In genomic region chr7:123432601-123433000, GRCh38 we compare ENCODE assay signal across 23 cellular contexts.
DNase-seq lines count a peak whose midpoint lies in the region; ATAC-seq and TF ChIP-seq lines count a peak whose summit lies in the region.
"Had no signal": no experiment of that assay in that cellular context is flagged by ENCODE, and none has a peak within 500 bp of the region (broad histone marks: within the 10 kb centered on the region; RNA-seq: fewer than 3 reads in every experiment).

No MANE protein-coding gene starts in this region.

- no peaks in the 10 kb centered on the region for H3K36me3 Mint-ChIP-seq in MCF 10A (ENCODE audit: insufficient read depth, unreplicated experiment)
- H3K36me3 Mint-ChIP-seq: IgD-negative memory B cell had no signal

- intact Hi-C loops in MCF 10A (cut with micrococcal nuclease) (no loop called here), breast epithelium (cut with DNase I; ENCODE audit: low total_unique reads) (no loop called here)

- peaks cover 0 to 3% of the 10 kb centered on the region in 2 donors for H3K9me3 ChIP-seq in breast epithelium
- H3K9me3 ChIP-seq: SJSA1 had no signal

- TF ChIP-seq CTCF in MCF 10A (IDR thresholded peaks at IDR 0.05; ENCODE audit: unreplicated experiment) = no peak
- TF ChIP-seq CTCF in breast epithelium (IDR thresholded peaks at IDR 0.05) = no peak

- no peaks in the 10 kb centered on the region for H3K4me1 Mint-ChIP-seq in MCF 10A (ENCODE audit: insufficient read depth, unreplicated experiment)
- H3K4me1 Mint-ChIP-seq: IgD-negative memory B cell had no signal

- no peak overlapping the region for H3K4me3 ChIP-seq in breast epithelium
- H3K4me3 ChIP-seq: GM12878, PC-9, SJSA1 had no signal

- POLR2A ChIA-PET in MCF 10A (lab: Yijun Ruan, JAX) = interaction anchor here (0.8 kb wide), 1 partner anchor 122 kb away, joined by 3 read pairs; no protein-coding TSS in a partner anchor
- POLR2A ChIA-PET in HEK293T (lab: Yijun Ruan, JAX) = no interaction called here

- no peak overlapping the region for H3K27ac Mint-ChIP-seq in MCF 10A (ENCODE audit: low read depth, unreplicated experiment)
- H3K27ac Mint-ChIP-seq: CD4-positive, alpha-beta T cell; IgD-negative memory B cell had no signal

- no peaks in the 10 kb centered on the region for H3K27me3 ChIP-seq in breast epithelium
- H3K27me3 ChIP-seq: SJSA1 had no signal

- CTCF ChIA-PET in MCF 10A (lab: Yijun Ruan, JAX) = no interaction called here
- CTCF ChIA-PET in HEK293T (lab: Yijun Ruan, JAX) = no interaction called here

- no peak for TF ChIP-seq POLR2A in breast epithelium (IDR thresholded peaks at IDR 0.05)

- DNase-seq in MCF 10A (ENCODE audit: unreplicated experiment) (peak; percentile 28), breast epithelium (ENCODE audit: low spot score in 2 of 2) (no peak), RKO (ENCODE audit: low spot score) (peak; percentile 30), epithelial cell of prostate (ENCODE audit: low read depth, low spot score) (peak; percentile 16), NK-92 (lab: John Stamatoyannopoulos, UW; ENCODE audit: unreplicated experiment) (no peak), HEK293T (ENCODE audit: extremely low spot score) (no peak)
- DNase-seq: Calu3; CD4-positive, alpha-beta T cell; EL; H7; Karpas-422; NCI-H1092 treated with DMSO at 0.1 percent for 48 hours; NCI-H146; NCI-H2029 treated with DMSO at 0.1 percent for 48 hours; NCI-H446 treated with DMSO at 0.1 percent for 48 hours; NCI-H748 treated with DMSO at 0.1 percent for 48 hours had no signal

- H3K27ac ChIP-seq in breast epithelium (no peak overlapping the region), epithelial cell of prostate (no peak overlapping the region)
- H3K27ac ChIP-seq: HL-60, PC-9, SJSA1 had no signal

- no peaks in the 10 kb centered on the region for H3K36me3 ChIP-seq in breast epithelium

- ATAC-seq in GM18511 (IDR thresholded peaks at IDR 0.05; ENCODE audit: unreplicated experiment) (no peak), GM21723 (IDR thresholded peaks at IDR 0.05; ENCODE audit: unreplicated experiment) (no peak)
- ATAC-seq: GM12878 had no signal

- no peaks in the 10 kb centered on the region for H3K27me3 Mint-ChIP-seq in MCF 10A (ENCODE audit: insufficient read depth, unreplicated experiment)
- H3K27me3 Mint-ChIP-seq: CD4-positive, alpha-beta T cell; IgD-negative memory B cell had no signal

- BruUV-seq in MCF 10A (replicated peaks; lab: Mats Ljungman, UMichigan) = no TSS peak

- H3K9me3 Mint-ChIP-seq in MCF 10A (ENCODE audit: unreplicated experiment) = no peaks in the 10 kb centered on the region
- H3K9me3 Mint-ChIP-seq: CD4-positive, alpha-beta T cell; IgD-negative memory B cell had no signal

- H3K4me1 ChIP-seq in breast epithelium = no peaks in the 10 kb centered on the region

- H3K4me3 Mint-ChIP-seq in MCF 10A (ENCODE audit: unreplicated experiment) = no peak overlapping the region
- H3K4me3 Mint-ChIP-seq: CD4-positive, alpha-beta T cell; IgD-negative memory B cell had no signal

TF ChIP-seq in HEK293T, 16 proteins besides CTCF, POLR2A, EP300 and RAD21:
- TF ChIP-seq BHLHE40 (IDR thresholded peaks at IDR 0.05; ENCODE audit: borderline replicate concordance) (no peak), NFRKB (IDR thresholded peaks at IDR 0.05) (no peak), HDGF (IDR thresholded peaks at IDR 0.05; ENCODE audit: borderline replicate concordance) (no peak)

Comparison
In these comparisons a context has a peak if more than half of its experiments do, and no peak if none do; other contexts are left out.
1. DNase-seq: peak in MCF 10A (single experiment), RKO (single experiment) and epithelial cell of prostate (single experiment); none in breast epithelium (0 of 2), NK-92 (single experiment) and HEK293T (single experiment).